ENCODE assay signal across 1 cellular context in the genomic region with DNA sequence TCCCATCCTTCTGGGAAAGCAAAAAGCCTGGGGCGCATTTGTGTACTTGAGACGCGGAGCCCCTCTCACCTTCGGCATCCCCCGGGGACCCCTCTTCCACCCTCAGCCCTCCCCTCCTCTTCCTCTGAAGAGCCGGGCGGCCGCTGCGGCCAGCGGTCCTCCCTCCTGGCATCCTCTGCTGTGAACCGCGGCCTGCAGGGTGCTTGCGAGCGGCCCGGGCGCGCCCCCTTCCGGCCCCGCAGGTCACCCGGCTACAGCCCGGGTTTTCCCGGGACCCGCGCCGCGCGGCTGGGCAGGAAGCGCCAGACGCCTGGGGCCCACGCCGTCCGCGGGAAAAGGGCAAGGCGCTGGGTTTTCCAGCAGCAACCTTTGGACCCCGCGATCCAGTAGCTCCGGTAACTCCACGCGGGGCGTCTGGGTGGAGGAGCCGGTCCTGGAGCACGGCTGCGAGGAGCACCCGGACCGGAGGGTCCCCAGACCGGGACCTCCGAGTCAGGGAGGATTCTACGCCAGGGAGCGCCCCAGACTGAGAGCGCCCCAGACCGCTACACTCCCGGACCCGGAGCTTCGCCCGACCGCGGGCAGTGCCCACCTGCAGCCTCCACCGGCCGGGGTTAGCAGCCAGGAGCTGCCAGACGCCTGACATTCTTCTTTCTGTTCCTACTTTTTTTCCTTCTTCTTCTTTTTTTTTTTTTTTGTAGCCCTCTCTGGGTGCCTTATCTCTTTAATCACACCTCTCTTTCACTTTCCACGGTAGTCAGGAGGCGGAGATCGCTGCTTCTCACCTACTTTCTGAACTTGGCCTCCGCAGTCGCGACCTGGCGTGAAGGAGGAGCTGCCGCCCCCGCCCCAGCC.
TF ChIP-seq lines count a peak whose summit lies in the region.

A gene with protein sequence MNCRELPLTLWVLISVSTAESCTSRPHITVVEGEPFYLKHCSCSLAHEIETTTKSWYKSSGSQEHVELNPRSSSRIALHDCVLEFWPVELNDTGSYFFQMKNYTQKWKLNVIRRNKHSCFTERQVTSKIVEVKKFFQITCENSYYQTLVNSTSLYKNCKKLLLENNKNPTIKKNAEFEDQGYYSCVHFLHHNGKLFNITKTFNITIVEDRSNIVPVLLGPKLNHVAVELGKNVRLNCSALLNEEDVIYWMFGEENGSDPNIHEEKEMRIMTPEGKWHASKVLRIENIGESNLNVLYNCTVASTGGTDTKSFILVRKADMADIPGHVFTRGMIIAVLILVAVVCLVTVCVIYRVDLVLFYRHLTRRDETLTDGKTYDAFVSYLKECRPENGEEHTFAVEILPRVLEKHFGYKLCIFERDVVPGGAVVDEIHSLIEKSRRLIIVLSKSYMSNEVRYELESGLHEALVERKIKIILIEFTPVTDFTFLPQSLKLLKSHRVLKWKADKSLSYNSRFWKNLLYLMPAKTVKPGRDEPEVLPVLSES (plus strand): TSS at position 271 of the 855 bp plus-strand sequence. CDS start 6,865 bp downstream, outside the sequence.

TF ChIP-seq in K562, 482 proteins besides CTCF, POLR2A, EP300 and RAD21 (continued from another document and continues in another):
- TF ChIP-seq, protein P1, sequence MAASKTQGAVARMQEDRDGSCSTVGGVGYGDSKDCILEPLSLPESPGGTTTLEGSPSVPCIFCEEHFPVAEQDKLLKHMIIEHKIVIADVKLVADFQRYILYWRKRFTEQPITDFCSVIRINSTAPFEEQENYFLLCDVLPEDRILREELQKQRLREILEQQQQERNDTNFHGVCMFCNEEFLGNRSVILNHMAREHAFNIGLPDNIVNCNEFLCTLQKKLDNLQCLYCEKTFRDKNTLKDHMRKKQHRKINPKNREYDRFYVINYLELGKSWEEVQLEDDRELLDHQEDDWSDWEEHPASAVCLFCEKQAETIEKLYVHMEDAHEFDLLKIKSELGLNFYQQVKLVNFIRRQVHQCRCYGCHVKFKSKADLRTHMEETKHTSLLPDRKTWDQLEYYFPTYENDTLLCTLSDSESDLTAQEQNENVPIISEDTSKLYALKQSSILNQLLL (CRISPR knock-in tag; IDR thresholded peaks at IDR 0.05; ENCODE audit: borderline replicate concordance): no peak
- TF ChIP-seq CREB1 (IDR thresholded peaks at IDR 0.05) (no peak), CREB1 (CRISPR knock-in tag; IDR thresholded peaks at IDR 0.05) (no peak), SP2 (IDR thresholded peaks at IDR 0.05; ENCODE audit: extremely low read depth, low read depth, low read length, poor library complexity, severe bottlenecking) (no peak), SMARCA5 (IDR thresholded peaks at IDR 0.05) (no peak), FOXM1 (IDR thresholded peaks at IDR 0.05; ENCODE audit: low read depth) (no peak), FOXM1 (CRISPR knock-in tag; IDR thresholded peaks at IDR 0.05; ENCODE audit: low read depth) (no peak), TBL1XR1 (IDR thresholded peaks at IDR 0.05; ENCODE audit: low read length in 2 of 2) (no peak), CBFA2T2 (conservative IDR thresholded peaks at IDR 0.05) (no peak), RBM15 (IDR thresholded peaks at IDR 0.05; ENCODE audit: insufficient read depth, low read length) (no peak), WHSC1 (IDR thresholded peaks at IDR 0.05; ENCODE audit: low read length) (no peak), CREBBP (IDR thresholded peaks at IDR 0.05; ENCODE audit: low read depth, low read length) (no peak), NFIC (IDR thresholded peaks at IDR 0.05) (no peak), PURB (CRISPR knock-in tag; IDR thresholded peaks at IDR 0.05; ENCODE audit: low read depth) (no peak), RBBP5 (IDR thresholded peaks at IDR 0.05; ENCODE audit: borderline replicate concordance, insufficient read depth, low read length, poor library complexity, severe bottlenecking) (peak; percentile 55), XRCC3 (IDR thresholded peaks at IDR 0.05) (no peak), CBFB (CRISPR knock-in tag; IDR thresholded peaks at IDR 0.05) (no peak), ZC3H4 (CRISPR knock-in tag; IDR thresholded peaks at IDR 0.05; ENCODE audit: borderline replicate concordance) (no peak), TFAP4 (CRISPR knock-in tag; IDR thresholded peaks at IDR 0.05; ENCODE audit: borderline replicate concordance) (peak; percentile 60; the same call in 1 of the 2 replicates), PKNOX1 (IDR thresholded peaks at IDR 0.05) (no peak), SMARCB1 (IDR thresholded peaks at IDR 0.05; ENCODE audit: insufficient read length, low read depth) (no peak), ZNF165 (CRISPR knock-in tag; IDR thresholded peaks at IDR 0.05; ENCODE audit: borderline replicate concordance) (no peak), NFXL1 (CRISPR knock-in tag; IDR thresholded peaks at IDR 0.05) (no peak), ERF (CRISPR knock-in tag; IDR thresholded peaks at IDR 0.05) (peak; percentile 64; the same call in 1 of the 2 replicates), SREBF1 (IDR thresholded peaks at IDR 0.05; ENCODE audit: borderline replicate concordance, low read depth, low read length) (no peak), POLR2AphosphoS2 (IDR thresholded peaks at IDR 0.05; ENCODE audit: low read length) (no peak), ZBTB33 (CRISPR knock-in tag; IDR thresholded peaks at IDR 0.05) (peak; percentile 13; the same call in 1 of the 2 replicates), MAFK (IDR thresholded peaks at IDR 0.05; ENCODE audit: low read length) (no peak), ZC3H11A (IDR thresholded peaks at IDR 0.05; ENCODE audit: low read depth, low read length) (no peak), SMAD3 (CRISPR knock-in tag; conservative IDR thresholded peaks at IDR 0.05) (no peak), IFI16 (CRISPR knock-in tag; IDR thresholded peaks at IDR 0.05) (no peak), U2AF2 (optimal IDR thresholded peaks at IDR 0.05; ENCODE audit: low read depth, low read length) (no peak), GABPA (tag; conservative IDR thresholded peaks at IDR 0.05; ENCODE audit: low read depth) (no peak)
- TF ChIP-seq, protein P2, sequence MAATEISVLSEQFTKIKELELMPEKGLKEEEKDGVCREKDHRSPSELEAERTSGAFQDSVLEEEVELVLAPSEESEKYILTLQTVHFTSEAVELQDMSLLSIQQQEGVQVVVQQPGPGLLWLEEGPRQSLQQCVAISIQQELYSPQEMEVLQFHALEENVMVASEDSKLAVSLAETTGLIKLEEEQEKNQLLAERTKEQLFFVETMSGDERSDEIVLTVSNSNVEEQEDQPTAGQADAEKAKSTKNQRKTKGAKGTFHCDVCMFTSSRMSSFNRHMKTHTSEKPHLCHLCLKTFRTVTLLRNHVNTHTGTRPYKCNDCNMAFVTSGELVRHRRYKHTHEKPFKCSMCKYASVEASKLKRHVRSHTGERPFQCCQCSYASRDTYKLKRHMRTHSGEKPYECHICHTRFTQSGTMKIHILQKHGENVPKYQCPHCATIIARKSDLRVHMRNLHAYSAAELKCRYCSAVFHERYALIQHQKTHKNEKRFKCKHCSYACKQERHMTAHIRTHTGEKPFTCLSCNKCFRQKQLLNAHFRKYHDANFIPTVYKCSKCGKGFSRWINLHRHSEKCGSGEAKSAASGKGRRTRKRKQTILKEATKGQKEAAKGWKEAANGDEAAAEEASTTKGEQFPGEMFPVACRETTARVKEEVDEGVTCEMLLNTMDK (IDR thresholded peaks at IDR 0.05; ENCODE audit: borderline replicate concordance, insufficient read depth, low read depth, low read length, poor library complexity, severe bottlenecking): peak; percentile 46
- TF ChIP-seq, protein P3, sequence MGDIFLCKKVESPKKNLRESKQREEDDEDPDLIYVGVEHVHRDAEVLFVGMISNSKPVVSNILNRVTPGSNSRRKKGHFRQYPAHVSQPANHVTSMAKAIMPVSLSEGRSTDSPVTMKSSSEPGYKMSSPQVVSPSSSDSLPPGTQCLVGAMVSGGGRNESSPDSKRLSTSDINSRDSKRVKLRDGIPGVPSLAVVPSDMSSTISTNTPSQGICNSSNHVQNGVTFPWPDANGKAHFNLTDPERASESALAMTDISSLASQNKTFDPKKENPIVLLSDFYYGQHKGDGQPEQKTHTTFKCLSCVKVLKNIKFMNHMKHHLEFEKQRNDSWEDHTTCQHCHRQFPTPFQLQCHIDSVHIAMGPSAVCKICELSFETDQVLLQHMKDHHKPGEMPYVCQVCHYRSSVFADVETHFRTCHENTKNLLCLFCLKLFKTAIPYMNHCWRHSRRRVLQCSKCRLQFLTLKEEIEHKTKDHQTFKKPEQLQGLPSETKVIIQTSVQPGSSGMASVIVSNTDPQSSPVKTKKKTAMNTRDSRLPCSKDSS (IDR thresholded peaks at IDR 0.05; ENCODE audit: low read depth, partially characterized antibody): no peak
- TF ChIP-seq, protein P4, sequence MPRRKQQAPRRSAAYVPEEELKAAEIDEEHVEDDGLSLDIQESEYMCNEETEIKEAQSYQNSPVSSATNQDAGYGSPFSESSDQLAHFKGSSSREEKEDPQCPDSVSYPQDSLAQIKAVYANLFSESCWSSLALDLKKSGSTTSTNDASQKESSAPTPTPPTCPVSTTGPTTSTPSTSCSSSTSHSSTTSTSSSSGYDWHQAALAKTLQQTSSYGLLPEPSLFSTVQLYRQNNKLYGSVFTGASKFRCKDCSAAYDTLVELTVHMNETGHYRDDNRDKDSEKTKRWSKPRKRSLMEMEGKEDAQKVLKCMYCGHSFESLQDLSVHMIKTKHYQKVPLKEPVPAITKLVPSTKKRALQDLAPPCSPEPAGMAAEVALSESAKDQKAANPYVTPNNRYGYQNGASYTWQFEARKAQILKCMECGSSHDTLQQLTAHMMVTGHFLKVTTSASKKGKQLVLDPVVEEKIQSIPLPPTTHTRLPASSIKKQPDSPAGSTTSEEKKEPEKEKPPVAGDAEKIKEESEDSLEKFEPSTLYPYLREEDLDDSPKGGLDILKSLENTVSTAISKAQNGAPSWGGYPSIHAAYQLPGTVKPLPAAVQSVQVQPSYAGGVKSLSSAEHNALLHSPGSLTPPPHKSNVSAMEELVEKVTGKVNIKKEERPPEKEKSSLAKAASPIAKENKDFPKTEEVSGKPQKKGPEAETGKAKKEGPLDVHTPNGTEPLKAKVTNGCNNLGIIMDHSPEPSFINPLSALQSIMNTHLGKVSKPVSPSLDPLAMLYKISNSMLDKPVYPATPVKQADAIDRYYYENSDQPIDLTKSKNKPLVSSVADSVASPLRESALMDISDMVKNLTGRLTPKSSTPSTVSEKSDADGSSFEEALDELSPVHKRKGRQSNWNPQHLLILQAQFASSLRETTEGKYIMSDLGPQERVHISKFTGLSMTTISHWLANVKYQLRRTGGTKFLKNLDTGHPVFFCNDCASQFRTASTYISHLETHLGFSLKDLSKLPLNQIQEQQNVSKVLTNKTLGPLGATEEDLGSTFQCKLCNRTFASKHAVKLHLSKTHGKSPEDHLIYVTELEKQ (CRISPR knock-in tag; IDR thresholded peaks at IDR 0.05): no peak
- TF ChIP-seq, protein P5, sequence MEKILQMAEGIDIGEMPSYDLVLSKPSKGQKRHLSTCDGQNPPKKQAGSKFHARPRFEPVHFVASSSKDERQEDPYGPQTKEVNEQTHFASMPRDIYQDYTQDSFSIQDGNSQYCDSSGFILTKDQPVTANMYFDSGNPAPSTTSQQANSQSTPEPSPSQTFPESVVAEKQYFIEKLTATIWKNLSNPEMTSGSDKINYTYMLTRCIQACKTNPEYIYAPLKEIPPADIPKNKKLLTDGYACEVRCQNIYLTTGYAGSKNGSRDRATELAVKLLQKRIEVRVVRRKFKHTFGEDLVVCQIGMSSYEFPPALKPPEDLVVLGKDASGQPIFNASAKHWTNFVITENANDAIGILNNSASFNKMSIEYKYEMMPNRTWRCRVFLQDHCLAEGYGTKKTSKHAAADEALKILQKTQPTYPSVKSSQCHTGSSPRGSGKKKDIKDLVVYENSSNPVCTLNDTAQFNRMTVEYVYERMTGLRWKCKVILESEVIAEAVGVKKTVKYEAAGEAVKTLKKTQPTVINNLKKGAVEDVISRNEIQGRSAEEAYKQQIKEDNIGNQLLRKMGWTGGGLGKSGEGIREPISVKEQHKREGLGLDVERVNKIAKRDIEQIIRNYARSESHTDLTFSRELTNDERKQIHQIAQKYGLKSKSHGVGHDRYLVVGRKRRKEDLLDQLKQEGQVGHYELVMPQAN (IDR thresholded peaks at IDR 0.05; ENCODE audit: borderline replicate concordance): no peak
- TF ChIP-seq, protein P6, sequence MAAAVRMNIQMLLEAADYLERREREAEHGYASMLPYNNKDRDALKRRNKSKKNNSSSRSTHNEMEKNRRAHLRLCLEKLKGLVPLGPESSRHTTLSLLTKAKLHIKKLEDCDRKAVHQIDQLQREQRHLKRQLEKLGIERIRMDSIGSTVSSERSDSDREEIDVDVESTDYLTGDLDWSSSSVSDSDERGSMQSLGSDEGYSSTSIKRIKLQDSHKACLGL (CRISPR knock-in tag; IDR thresholded peaks at IDR 0.05; ENCODE audit: borderline replicate concordance, poor library complexity, severe bottlenecking): no peak
